Comparison of ENCODE assay signal across 12 cellular contexts in genomic region chr11:124214027-124214426, GRCh38. TPM values are rescaled to one million over a fixed set of nuclear protein-coding genes. Genes with fewer than 3 reads are reported as not detected.
"Had no signal": no experiment of that assay in that cellular context is flagged by ENCODE, and none has a peak within 500 bp of the region (broad histone marks: within the 10 kb centered on the region; RNA-seq: fewer than 3 reads in every experiment).

No MANE protein-coding gene starts in this region.

- H3K4me1 ChIP-seq: HAP-1 had no signal

- H3K9me3 ChIP-seq: HAP-1 had no signal

- ATAC-seq: GM23338, HCT116 had no signal

- H3K27ac ChIP-seq: GM23248 had no signal

- H3K4me3 ChIP-seq: GM23248, GM23338, HAP-1 had no signal

- H2AFZ ChIP-seq: GM23248, GM23338 had no signal

- H3K9ac ChIP-seq: GM23248 had no signal

- H3K4me2 ChIP-seq: GM23338 had no signal

- FAIRE-seq: H1, H54 had no signal

- DNase-seq: GM23248, GOT3, H7, H9, HCEC 1CT, HFFc6 had no signal

- H3K36me3 ChIP-seq: HAP-1 had no signal

RNA-seq across cellular contexts. Expression of gene OR8G1, which starts 26.9 kb away (rescaled TPM):
- total RNA-seq: GM23248, GM23338, H1, H4, H7, H9, HFFc6 had no signal
- polyA plus RNA-seq: GM23248, GM23338, H1 had no signal

RNA-seq across cellular contexts. Expression of gene OR10D3, which starts 30.9 kb away (rescaled TPM):
- total RNA-seq: GM23248, GM23338, H1, H4, H7, H9, HFFc6 had no signal
- polyA plus RNA-seq: GM23248, GM23338, H1 had no signal

RNA-seq across cellular contexts. Expression of gene OR8G5, which starts 42.1 kb away (rescaled TPM):
- total RNA-seq: GM23248, GM23338, H1, H4, H7, H9, HFFc6 had no signal
- polyA plus RNA-seq: GM23248, GM23338, H1 had no signal
